ENCODE assay signal across 1 cellular context in the genomic region with DNA sequence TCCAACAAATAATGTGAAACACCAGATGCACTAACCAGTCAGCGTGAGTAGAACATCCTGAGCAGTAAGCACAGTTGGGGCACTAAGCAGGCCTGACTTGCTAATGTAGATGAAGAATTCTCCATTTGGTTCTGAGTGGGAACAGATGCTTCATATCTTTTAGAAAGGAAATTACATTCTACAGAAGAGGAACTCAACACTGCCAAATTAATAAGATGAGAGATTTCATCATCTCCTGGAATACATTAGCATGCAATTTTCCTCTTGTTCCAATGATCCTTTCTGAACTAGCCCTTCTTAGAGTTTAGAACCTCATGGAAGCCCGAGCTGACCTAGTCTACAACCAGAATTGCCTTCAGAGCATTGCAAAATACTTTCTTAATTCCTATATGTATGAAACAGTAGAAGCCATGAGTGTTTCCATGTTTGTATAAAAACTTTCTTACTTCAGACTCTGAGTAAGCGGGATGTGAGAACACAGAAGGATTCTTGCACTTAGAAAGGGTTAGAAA.
TF ChIP-seq lines count a peak whose summit lies in the region.

No MANE protein-coding gene starts in this region.

TF ChIP-seq in WTC11, 78 proteins besides CTCF, POLR2A, EP300 and RAD21 (continued from another document):
- TF ChIP-seq, protein P1, sequence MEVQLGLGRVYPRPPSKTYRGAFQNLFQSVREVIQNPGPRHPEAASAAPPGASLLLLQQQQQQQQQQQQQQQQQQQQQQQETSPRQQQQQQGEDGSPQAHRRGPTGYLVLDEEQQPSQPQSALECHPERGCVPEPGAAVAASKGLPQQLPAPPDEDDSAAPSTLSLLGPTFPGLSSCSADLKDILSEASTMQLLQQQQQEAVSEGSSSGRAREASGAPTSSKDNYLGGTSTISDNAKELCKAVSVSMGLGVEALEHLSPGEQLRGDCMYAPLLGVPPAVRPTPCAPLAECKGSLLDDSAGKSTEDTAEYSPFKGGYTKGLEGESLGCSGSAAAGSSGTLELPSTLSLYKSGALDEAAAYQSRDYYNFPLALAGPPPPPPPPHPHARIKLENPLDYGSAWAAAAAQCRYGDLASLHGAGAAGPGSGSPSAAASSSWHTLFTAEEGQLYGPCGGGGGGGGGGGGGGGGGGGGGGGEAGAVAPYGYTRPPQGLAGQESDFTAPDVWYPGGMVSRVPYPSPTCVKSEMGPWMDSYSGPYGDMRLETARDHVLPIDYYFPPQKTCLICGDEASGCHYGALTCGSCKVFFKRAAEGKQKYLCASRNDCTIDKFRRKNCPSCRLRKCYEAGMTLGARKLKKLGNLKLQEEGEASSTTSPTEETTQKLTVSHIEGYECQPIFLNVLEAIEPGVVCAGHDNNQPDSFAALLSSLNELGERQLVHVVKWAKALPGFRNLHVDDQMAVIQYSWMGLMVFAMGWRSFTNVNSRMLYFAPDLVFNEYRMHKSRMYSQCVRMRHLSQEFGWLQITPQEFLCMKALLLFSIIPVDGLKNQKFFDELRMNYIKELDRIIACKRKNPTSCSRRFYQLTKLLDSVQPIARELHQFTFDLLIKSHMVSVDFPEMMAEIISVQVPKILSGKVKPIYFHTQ (CRISPR knock-in tag; IDR thresholded peaks at IDR 0.05) = no peak
- no peak for TF ChIP-seq TP53 (CRISPR knock-in tag; IDR thresholded peaks at IDR 0.05)
- no peak for TF ChIP-seq CREB1 (CRISPR knock-in tag; IDR thresholded peaks at IDR 0.05)
- TF ChIP-seq, protein P2, sequence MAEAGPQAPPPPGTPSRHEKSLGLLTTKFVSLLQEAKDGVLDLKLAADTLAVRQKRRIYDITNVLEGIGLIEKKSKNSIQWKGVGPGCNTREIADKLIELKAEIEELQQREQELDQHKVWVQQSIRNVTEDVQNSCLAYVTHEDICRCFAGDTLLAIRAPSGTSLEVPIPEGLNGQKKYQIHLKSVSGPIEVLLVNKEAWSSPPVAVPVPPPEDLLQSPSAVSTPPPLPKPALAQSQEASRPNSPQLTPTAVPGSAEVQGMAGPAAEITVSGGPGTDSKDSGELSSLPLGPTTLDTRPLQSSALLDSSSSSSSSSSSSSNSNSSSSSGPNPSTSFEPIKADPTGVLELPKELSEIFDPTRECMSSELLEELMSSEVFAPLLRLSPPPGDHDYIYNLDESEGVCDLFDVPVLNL (CRISPR knock-in tag; IDR thresholded peaks at IDR 0.05; ENCODE audit: borderline replicate concordance, low read depth) = no peak
- TF ChIP-seq, protein P3, sequence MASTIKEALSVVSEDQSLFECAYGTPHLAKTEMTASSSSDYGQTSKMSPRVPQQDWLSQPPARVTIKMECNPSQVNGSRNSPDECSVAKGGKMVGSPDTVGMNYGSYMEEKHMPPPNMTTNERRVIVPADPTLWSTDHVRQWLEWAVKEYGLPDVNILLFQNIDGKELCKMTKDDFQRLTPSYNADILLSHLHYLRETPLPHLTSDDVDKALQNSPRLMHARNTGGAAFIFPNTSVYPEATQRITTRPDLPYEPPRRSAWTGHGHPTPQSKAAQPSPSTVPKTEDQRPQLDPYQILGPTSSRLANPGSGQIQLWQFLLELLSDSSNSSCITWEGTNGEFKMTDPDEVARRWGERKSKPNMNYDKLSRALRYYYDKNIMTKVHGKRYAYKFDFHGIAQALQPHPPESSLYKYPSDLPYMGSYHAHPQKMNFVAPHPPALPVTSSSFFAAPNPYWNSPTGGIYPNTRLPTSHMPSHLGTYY (CRISPR knock-in tag; IDR thresholded peaks at IDR 0.05) = no peak
- TF ChIP-seq TCF7 (CRISPR knock-in tag; IDR thresholded peaks at IDR 0.05; ENCODE audit: low read depth) = no peak
- TF ChIP-seq FOXJ3 (CRISPR knock-in tag; IDR thresholded peaks at IDR 0.05; ENCODE audit: borderline replicate concordance) = no peak
- TF ChIP-seq RORB (CRISPR knock-in tag; IDR thresholded peaks at IDR 0.05) = no peak
- TF ChIP-seq, protein P4, sequence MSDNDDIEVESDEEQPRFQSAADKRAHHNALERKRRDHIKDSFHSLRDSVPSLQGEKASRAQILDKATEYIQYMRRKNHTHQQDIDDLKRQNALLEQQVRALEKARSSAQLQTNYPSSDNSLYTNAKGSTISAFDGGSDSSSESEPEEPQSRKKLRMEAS (CRISPR knock-in tag; IDR thresholded peaks at IDR 0.05) = no peak
- TF ChIP-seq, protein P5, sequence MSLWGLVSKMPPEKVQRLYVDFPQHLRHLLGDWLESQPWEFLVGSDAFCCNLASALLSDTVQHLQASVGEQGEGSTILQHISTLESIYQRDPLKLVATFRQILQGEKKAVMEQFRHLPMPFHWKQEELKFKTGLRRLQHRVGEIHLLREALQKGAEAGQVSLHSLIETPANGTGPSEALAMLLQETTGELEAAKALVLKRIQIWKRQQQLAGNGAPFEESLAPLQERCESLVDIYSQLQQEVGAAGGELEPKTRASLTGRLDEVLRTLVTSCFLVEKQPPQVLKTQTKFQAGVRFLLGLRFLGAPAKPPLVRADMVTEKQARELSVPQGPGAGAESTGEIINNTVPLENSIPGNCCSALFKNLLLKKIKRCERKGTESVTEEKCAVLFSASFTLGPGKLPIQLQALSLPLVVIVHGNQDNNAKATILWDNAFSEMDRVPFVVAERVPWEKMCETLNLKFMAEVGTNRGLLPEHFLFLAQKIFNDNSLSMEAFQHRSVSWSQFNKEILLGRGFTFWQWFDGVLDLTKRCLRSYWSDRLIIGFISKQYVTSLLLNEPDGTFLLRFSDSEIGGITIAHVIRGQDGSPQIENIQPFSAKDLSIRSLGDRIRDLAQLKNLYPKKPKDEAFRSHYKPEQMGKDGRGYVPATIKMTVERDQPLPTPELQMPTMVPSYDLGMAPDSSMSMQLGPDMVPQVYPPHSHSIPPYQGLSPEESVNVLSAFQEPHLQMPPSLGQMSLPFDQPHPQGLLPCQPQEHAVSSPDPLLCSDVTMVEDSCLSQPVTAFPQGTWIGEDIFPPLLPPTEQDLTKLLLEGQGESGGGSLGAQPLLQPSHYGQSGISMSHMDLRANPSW (CRISPR knock-in tag; conservative IDR thresholded peaks at IDR 0.05; ENCODE audit: low read depth) = no peak
